ENCODE assay signal across 2 cellular contexts in the genomic region with DNA sequence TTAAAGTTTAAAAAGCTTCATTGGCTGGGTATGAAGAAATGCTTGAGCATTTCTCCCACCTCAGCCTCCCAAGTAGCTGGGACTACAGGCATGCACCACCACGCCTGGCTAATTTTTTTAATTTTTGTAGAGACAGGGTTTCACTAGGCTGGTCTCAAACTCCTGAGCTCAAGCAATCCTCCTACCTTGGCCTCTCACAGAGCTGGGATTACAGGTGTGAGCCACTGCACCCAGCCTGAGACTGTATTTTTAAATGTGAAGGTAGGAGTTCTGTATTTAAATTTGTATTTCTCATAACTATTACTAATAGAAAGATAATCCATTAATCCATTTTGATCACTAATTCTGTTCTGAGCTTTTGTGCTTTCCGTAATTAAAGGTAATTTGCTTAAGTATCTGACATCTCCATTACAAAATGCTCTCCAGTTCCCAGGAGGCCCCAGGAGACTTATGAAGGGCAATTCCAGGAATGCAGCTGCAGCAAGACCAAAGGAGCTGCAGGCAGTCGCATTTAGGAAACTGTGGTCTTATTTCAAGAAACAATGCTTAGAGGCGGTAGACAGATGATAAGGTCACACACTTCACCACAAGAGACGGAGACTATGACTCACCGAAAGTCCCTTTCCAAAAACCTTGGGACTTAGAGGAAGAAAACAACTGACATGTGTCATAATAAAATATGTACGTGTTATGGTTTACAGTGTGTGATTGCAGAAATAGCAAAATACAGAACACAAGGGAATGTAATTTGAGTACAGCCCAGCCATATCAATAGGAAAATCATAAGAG.
TF ChIP-seq lines count a peak whose summit lies in the region.

No MANE protein-coding gene starts in this region.

TF ChIP-seq in GM12891, 5 proteins besides CTCF, POLR2A, EP300 and RAD21 (continued from another document):
- no peak for TF ChIP-seq POLR2AphosphoS5 (IDR thresholded peaks at IDR 0.05; ENCODE audit: low read depth, low read length)

TF ChIP-seq in H1, 55 proteins besides CTCF, POLR2A, EP300 and RAD21 (continued from another document):
- no peak for TF ChIP-seq CEBPB (IDR thresholded peaks at IDR 0.05; ENCODE audit: low read depth, low read length)
- TF ChIP-seq TEAD4 (IDR thresholded peaks at IDR 0.05; ENCODE audit: low read depth, low read length) = peak; percentile 92
- TF ChIP-seq HDAC6 (IDR thresholded peaks at IDR 0.05; ENCODE audit: low read depth, low read length) = no peak
- no peak for TF ChIP-seq CHD1 (IDR thresholded peaks at IDR 0.05; ENCODE audit: low read depth, low read length)
- TF ChIP-seq NANOG (IDR thresholded peaks at IDR 0.05; ENCODE audit: insufficient read depth, low read depth, low read length, poor library complexity, severe bottlenecking) = peak; percentile 35
- TF ChIP-seq KDM5A (IDR thresholded peaks at IDR 0.05; ENCODE audit: low read length) = no peak
- TF ChIP-seq SP2 (IDR thresholded peaks at IDR 0.05; ENCODE audit: low read length) = no peak
- TF ChIP-seq JUN (IDR thresholded peaks at IDR 0.05; ENCODE audit: low read depth, low read length) = peak; percentile 53; the same call in 1 of the 2 replicates
- no peak for TF ChIP-seq EGR1 (IDR thresholded peaks at IDR 0.05; ENCODE audit: borderline replicate concordance, low read depth, low read length)
- TF ChIP-seq CHD7 (IDR thresholded peaks at IDR 0.05; ENCODE audit: insufficient replicate concordance, low read length) = no peak
- TF ChIP-seq SP1 (IDR thresholded peaks at IDR 0.05; ENCODE audit: low read depth, low read length) = 0 out of 2 replicates have a peak, but pooled peaks have one; percentile 33
- peak; percentile 84; the same call in 1 of the 2 replicates for TF ChIP-seq JUND (IDR thresholded peaks at IDR 0.05; ENCODE audit: low read length)
- peak in 1 of 2 experiments; percentile 34 for TF ChIP-seq BCL11A (IDR thresholded peaks at IDR 0.05; ENCODE audit: low read depth in 2 of 2, low read length in 2 of 2)
